13 cellular contexts compared by ENCODE assay signal in the genomic region with DNA sequence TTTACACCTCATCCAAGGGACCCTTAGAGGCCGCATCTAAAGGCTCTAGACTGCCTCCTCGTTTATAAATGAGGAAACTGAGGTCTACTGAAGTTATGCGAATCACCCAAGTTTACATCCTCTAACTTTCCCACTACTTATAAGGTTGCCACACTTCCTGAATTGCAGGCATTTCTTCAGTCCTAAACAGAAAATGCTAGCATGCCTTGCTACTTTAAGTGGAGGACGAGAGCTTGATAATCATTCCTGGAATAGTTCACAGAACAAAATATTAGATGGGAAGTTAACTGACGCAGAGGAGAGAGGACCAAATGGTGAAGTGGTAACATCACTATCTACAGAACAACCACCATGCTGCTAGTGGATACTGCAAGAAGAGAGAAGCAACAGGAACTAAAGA.
A peak's percentile ranks its signal among the peaks of the same experiment; 100 is the strongest.
DNase-seq lines count a peak whose midpoint lies in the region; ATAC-seq and TF ChIP-seq lines count a peak whose summit lies in the region.
"Had no signal": no experiment of that assay in that cellular context is flagged by ENCODE, and none has a peak within 500 bp of the region (broad histone marks: within the 10 kb centered on the region; RNA-seq: fewer than 3 reads in every experiment).

No MANE protein-coding gene starts in this region.

- peaks cover 26 to 35% of the 10 kb centered on the region in 2 experiments; a peak in 3 of 4 replicates for H3K4me1 ChIP-seq in SK-N-SH (ENCODE audit: control insufficient read depth in 1 of 2, insufficient read depth in 2 of 2, low read depth in 1 of 2, low read length in 1 of 2)
- peaks cover 87% of the 10 kb centered on the region for H3K4me1 ChIP-seq in lower lobe of right lung
- peaks cover 67% of the 10 kb centered on the region for H3K4me1 ChIP-seq in upper lobe of right lung

- no peaks in the 10 kb centered on the region for H3K9me3 ChIP-seq in SK-N-SH
- no peaks in the 10 kb centered on the region for H3K9me3 ChIP-seq in lower lobe of right lung
- no peaks in the 10 kb centered on the region for H3K9me3 ChIP-seq in upper lobe of right lung

- no peak for TF ChIP-seq RAD21 in SK-N-SH (IDR thresholded peaks at IDR 0.05; ENCODE audit: low read length)

- no peak for TF ChIP-seq EP300 in SK-N-SH (IDR thresholded peaks at IDR 0.05; ENCODE audit: borderline replicate concordance in 1 of 2, low read depth in 1 of 2, low read length in 1 of 2)

- H3K9me2 ChIP-seq in SK-N-SH = no peaks in the 10 kb centered on the region

- no peak overlapping the region for H3K4me3 Mint-ChIP-seq in activated T-helper 2 cell treated with anti-CD3 and anti-CD28 coated beads, Interferon-gamma antibody, Interleukin-2, Interleukin-4, amounts not matched to agents 10 μg/mL and 5 μg/mL and 100 μg/mL, durations not matched to agents 14 hours and 24 hours and 36 hours (ENCODE audit: low read depth)
- H3K4me3 Mint-ChIP-seq: activated naive CD8-positive, alpha-beta T cell treated with anti-CD3 and anti-CD28 coated beads, Interleukin-2, amount 50 U/mL, for 24 hours; stimulated activated effector memory CD8-positive, alpha-beta T cell treated with anti-CD3 and anti-CD28 coated beads, Interleukin-12 subunit alpha, Interleukin-12 subunit beta, amount 100 ng/mL, for 72 hours had no signal

- no peak overlapping the region for H3K27ac Mint-ChIP-seq in activated T-helper 2 cell treated with anti-CD3 and anti-CD28 coated beads, Interferon-gamma antibody, Interleukin-2, Interleukin-4, amounts not matched to agents 10 μg/mL and 5 μg/mL and 100 μg/mL, durations not matched to agents 14 hours and 24 hours and 36 hours
- H3K27ac Mint-ChIP-seq: activated naive CD8-positive, alpha-beta T cell treated with anti-CD3 and anti-CD28 coated beads, Interleukin-2, amount 50 U/mL, for 24 hours; stimulated activated effector memory CD8-positive, alpha-beta T cell treated with anti-CD3 and anti-CD28 coated beads, Interleukin-12 subunit alpha, Interleukin-12 subunit beta, amount 100 ng/mL, for 72 hours had no signal

- CTCF ChIA-PET in SK-N-SH (lab: Yijun Ruan, JAX) (interaction anchor here (1.0 to 1.7 kb wide), 2 partner anchors 38 to 89 kb away, joined by 3 to 4 read pairs; no protein-coding TSS in a partner anchor), RWPE1 (lab: Yijun Ruan, JAX) (no interaction called here)

- H3K27ac ChIP-seq in SK-N-SH (ENCODE audit: low read depth in 2 of 2, low read length in 1 of 2) (peak overlapping the region in 1 of 2 experiments; percentile 22; a peak in 2 of 4 replicates), lower lobe of right lung (peak overlapping the region; percentile 81), upper lobe of right lung (peak overlapping the region; percentile 77), RWPE1 (no peak overlapping the region)

- no peak overlapping the region for H2AFZ ChIP-seq in SK-N-SH (ENCODE audit: low read depth)

- TF ChIP-seq CTCF in SK-N-SH (IDR thresholded peaks at IDR 0.05) (no peak), cardiac fibroblast (IDR thresholded peaks at IDR 0.05; ENCODE audit: low read depth, low read length) (no peak), lower lobe of right lung (IDR thresholded peaks at IDR 0.05) (no peak), upper lobe of right lung (IDR thresholded peaks at IDR 0.05) (no peak), RWPE1 (conservative IDR thresholded peaks at IDR 0.05; ENCODE audit: low read depth) (no peak)

- ATAC-seq in SK-N-SH treated with all-trans-retinoic acid at 6 μM for 48 hours (peak; percentile 12; the same call in 2 of the 3 replicates), lower lobe of right lung (peak; percentile 72 to 78), upper lobe of right lung (peak; percentile 73)
- ATAC-seq: activated naive CD8-positive, alpha-beta T cell treated with anti-CD3 and anti-CD28 coated beads, Interleukin-2, amount 50 U/mL, for 24 hours; stimulated activated effector memory CD8-positive, alpha-beta T cell treated with anti-CD3 and anti-CD28 coated beads, Interleukin-12 subunit alpha, Interleukin-12 subunit beta, amount 100 ng/mL, for 72 hours had no signal

- H3K79me2 ChIP-seq in SK-N-SH (ENCODE audit: insufficient read depth) = peaks cover 97% of the 10 kb centered on the region

- WGBS in SK-N-SH (ENCODE audit: low lambda C conversion rate) = 94% methylated on average over 5 of the region's 5 CpGs

- peaks cover 51% of the 10 kb centered on the region for H3K4me1 Mint-ChIP-seq in activated T-helper 2 cell treated with anti-CD3 and anti-CD28 coated beads, Interferon-gamma antibody, Interleukin-2, Interleukin-4, amounts not matched to agents 10 μg/mL and 5 μg/mL and 100 μg/mL, durations not matched to agents 14 hours and 24 hours and 36 hours (ENCODE audit: low read depth)

- no peaks in the 10 kb centered on the region for H3K9me3 Mint-ChIP-seq in activated T-helper 2 cell treated with anti-CD3 and anti-CD28 coated beads, Interferon-gamma antibody, Interleukin-2, Interleukin-4, amounts not matched to agents 10 μg/mL and 5 μg/mL and 100 μg/mL, durations not matched to agents 14 hours and 24 hours and 36 hours
- H3K9me3 Mint-ChIP-seq: activated naive CD8-positive, alpha-beta T cell treated with anti-CD3 and anti-CD28 coated beads, Interleukin-2, amount 50 U/mL, for 24 hours; natural killer cell; stimulated activated effector memory CD8-positive, alpha-beta T cell treated with anti-CD3 and anti-CD28 coated beads, Interleukin-12 subunit alpha, Interleukin-12 subunit beta, amount 100 ng/mL, for 72 hours had no signal

- H3K4me2 ChIP-seq in SK-N-SH = no peak overlapping the region

- POLR2A ChIA-PET in SK-N-SH (lab: Yijun Ruan, JAX) (no interaction called here), RWPE1 (lab: Yijun Ruan, JAX; ENCODE audit: low non-redundant PET) (no interaction called here)

- H4K20me1 ChIP-seq in SK-N-SH (ENCODE audit: insufficient read depth) = peaks cover 48% of the 10 kb centered on the region

- peaks cover 11% of the 10 kb centered on the region for H3F3A ChIP-seq in SK-N-SH (replicated peaks; ENCODE audit: insufficient read depth)

- H3K36me3 ChIP-seq in SK-N-SH (replicated peaks in 1 of 2; ENCODE audit: control insufficient read depth in 1 of 2, insufficient read depth in 2 of 2, low read length in 1 of 2) (no peaks in the 10 kb centered on the region), lower lobe of right lung (no peaks in the 10 kb centered on the region), upper lobe of right lung (no peaks in the 10 kb centered on the region)

- intact Hi-C loops in lower lobe of right lung (cut with DNase I) = no loop called here
- intact Hi-C loops in upper lobe of right lung (cut with DNase I) = no loop called here
- intact Hi-C loops in activated T-helper 2 cell treated with anti-CD3 and anti-CD28 coated beads, Interferon-gamma antibody, Interleukin-2, Interleukin-4, amounts not matched to agents 10 μg/mL and 5 μg/mL and 100 μg/mL, durations not matched to agents 14 hours and 24 hours and 36 hours (cut with micrococcal nuclease) = no loop called here

- H3K27me3 Mint-ChIP-seq in activated T-helper 2 cell treated with anti-CD3 and anti-CD28 coated beads, Interferon-gamma antibody, Interleukin-2, Interleukin-4, amounts not matched to agents 10 μg/mL and 5 μg/mL and 100 μg/mL, durations not matched to agents 14 hours and 24 hours and 36 hours (ENCODE audit: low read depth) = no peaks in the 10 kb centered on the region
- H3K27me3 Mint-ChIP-seq: activated naive CD8-positive, alpha-beta T cell treated with anti-CD3 and anti-CD28 coated beads, Interleukin-2, amount 50 U/mL, for 24 hours had no signal

- H3K4me3 ChIP-seq in SK-N-SH (ENCODE audit: low read depth in 2 of 2, low read length in 1 of 2) = no peak overlapping the region
- no peak overlapping the region for H3K4me3 ChIP-seq in cardiac fibroblast (replicated peaks in 1 of 2; ENCODE audit: low read depth in 2 of 2, low read length in 2 of 2)
- H3K4me3 ChIP-seq in lower lobe of right lung = peak overlapping the region; percentile 14
- H3K4me3 ChIP-seq in upper lobe of right lung = no peak overlapping the region

- no peaks in the 10 kb centered on the region for H3K27me3 ChIP-seq in SK-N-SH (ENCODE audit: insufficient read depth)
- H3K27me3 ChIP-seq in lower lobe of right lung (ENCODE audit: low read depth) = no peaks in the 10 kb centered on the region
- H3K27me3 ChIP-seq in upper lobe of right lung = no peaks in the 10 kb centered on the region

- H3K36me3 Mint-ChIP-seq in activated T-helper 2 cell treated with anti-CD3 and anti-CD28 coated beads, Interferon-gamma antibody, Interleukin-2, Interleukin-4, amounts not matched to agents 10 μg/mL and 5 μg/mL and 100 μg/mL, durations not matched to agents 14 hours and 24 hours and 36 hours (ENCODE audit: low read depth) = peaks cover 4% of the 10 kb centered on the region
- H3K36me3 Mint-ChIP-seq: natural killer cell; stimulated activated effector memory CD8-positive, alpha-beta T cell treated with anti-CD3 and anti-CD28 coated beads, Interleukin-12 subunit alpha, Interleukin-12 subunit beta, amount 100 ng/mL, for 72 hours had no signal

- H3K9ac ChIP-seq in SK-N-SH = no peak overlapping the region

- no peak for DNase-seq in SK-N-SH
- DNase-seq in cardiac fibroblast (ENCODE audit: low read depth in 2 of 2) = peak; percentile 54 to 71
- DNase-seq in lower lobe of right lung = no peak
- no peak for DNase-seq in upper lobe of right lung
- no peak for DNase-seq in RWPE1 (ENCODE audit: low spot score)
- no peak for DNase-seq in AG08395 (ENCODE audit: low spot score)
- DNase-seq in activated T-helper 2 cell treated with anti-CD3 and anti-CD28 coated beads, Interferon-gamma antibody, Interleukin-2, Interleukin-4, amounts not matched to agents 10 μg/mL and 5 μg/mL and 100 μg/mL, durations not matched to agents 14 hours and 24 hours and 36 hours (ENCODE audit: low spot score) = no peak
- DNase-seq: 8988T; activated naive CD8-positive, alpha-beta T cell treated with anti-CD3 and anti-CD28 coated beads, Interleukin-2, amount 50 U/mL, for 24 hours; natural killer cell; NK-92 treated with Interleukin-12 subunit alpha and Interleukin-12 subunit beta, amount 100 ng/mL, for 24 hours had no signal

TF ChIP-seq in SK-N-SH treated with all-trans-retinoic acid at 6 μM for 48 hours, 23 proteins besides CTCF, POLR2A, EP300 and RAD21 (continues in another document):
- TF ChIP-seq ZNF565 (CRISPR knock-in tag; conservative IDR thresholded peaks at IDR 0.05; ENCODE audit: low read depth) = no peak

TF ChIP-seq in SK-N-SH, 30 proteins besides CTCF, POLR2A, EP300 and RAD21 (continues in another document):
- TF ChIP-seq, protein P1, sequence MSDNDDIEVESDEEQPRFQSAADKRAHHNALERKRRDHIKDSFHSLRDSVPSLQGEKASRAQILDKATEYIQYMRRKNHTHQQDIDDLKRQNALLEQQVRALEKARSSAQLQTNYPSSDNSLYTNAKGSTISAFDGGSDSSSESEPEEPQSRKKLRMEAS (IDR thresholded peaks at IDR 0.05; ENCODE audit: low read depth) = no peak
- TF ChIP-seq, protein P2, sequence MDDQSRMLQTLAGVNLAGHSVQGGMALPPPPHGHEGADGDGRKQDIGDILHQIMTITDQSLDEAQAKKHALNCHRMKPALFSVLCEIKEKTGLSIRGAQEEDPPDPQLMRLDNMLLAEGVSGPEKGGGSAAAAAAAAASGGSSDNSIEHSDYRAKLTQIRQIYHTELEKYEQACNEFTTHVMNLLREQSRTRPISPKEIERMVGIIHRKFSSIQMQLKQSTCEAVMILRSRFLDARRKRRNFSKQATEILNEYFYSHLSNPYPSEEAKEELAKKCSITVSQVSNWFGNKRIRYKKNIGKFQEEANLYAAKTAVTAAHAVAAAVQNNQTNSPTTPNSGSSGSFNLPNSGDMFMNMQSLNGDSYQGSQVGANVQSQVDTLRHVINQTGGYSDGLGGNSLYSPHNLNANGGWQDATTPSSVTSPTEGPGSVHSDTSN (IDR thresholded peaks at IDR 0.05) = no peak

Comparison
In these comparisons a context has a peak if more than half of its experiments do, and no peak if none do; other contexts are left out.
1. ATAC-seq: peak in every context shown above with its lines; median percentile 75 in lower lobe of right lung; 73 in upper lobe of right lung; 12 in SK-N-SH treated with all-trans-retinoic acid at 6 μM for 48 hours.
2. DNase-seq: peak in cardiac fibroblast (2 of 2); none in SK-N-SH (single experiment), lower lobe of right lung (single experiment), upper lobe of right lung (single experiment), RWPE1 (single experiment), AG08395 (single experiment) and activated T-helper 2 cell treated with anti-CD3 and anti-CD28 coated beads, Interferon-gamma antibody, Interleukin-2, Interleukin-4, amounts not matched to agents 10 μg/mL and 5 μg/mL and 100 μg/mL, durations not matched to agents 14 hours and 24 hours and 36 hours (single experiment).